ENCODE assay signal across 9 cellular contexts in genomic region chr1:228799929-228800328, GRCh38.
"Had no signal": no experiment of that assay in that cellular context is flagged by ENCODE, and none has a peak within 500 bp of the region (broad histone marks: within the 10 kb centered on the region; RNA-seq: fewer than 3 reads in every experiment).

No MANE protein-coding gene starts in this region.

- DNase-seq: activated B cell treated with CpG ODN at 0.5 μM for 24 hours; activated CD4-positive, alpha-beta T cell treated with anti-CD3 and anti-CD28 coated beads, Interleukin-2, amount 50 U/mL, for 1 hour; brain microvascular endothelial cell; hypothalamus; kidney glomerular epithelial cell; stimulated activated CD4-positive, alpha-beta T cell treated with anti-CD3 and anti-CD28 coated beads, Interleukin-12 subunit alpha, Interleukin-12 subunit beta, amount 100 ng/mL, for 4 hours; stimulated activated naive CD8-positive, alpha-beta T cell treated with anti-CD3 and anti-CD28 coated beads, Interleukin-15, Interleukin-2, amounts not matched to agents 100 U/mL and 50 U/mL, for 24 hours had no signal

- H3K9me3 ChIP-seq: suprapubic skin had no signal

- ATAC-seq: activated naive CD4-positive, alpha-beta T cell treated with anti-CD3 and anti-CD28 coated beads, Interleukin-2, amount 50 U/mL, for 72 hours; stimulated activated naive CD8-positive, alpha-beta T cell treated with anti-CD3 and anti-CD28 coated beads, Interleukin-15, Interleukin-2, amounts not matched to agents 100 U/mL and 50 U/mL, for 24 hours had no signal

- H3K27ac ChIP-seq: brain microvascular endothelial cell, suprapubic skin had no signal

- H3K27me3 ChIP-seq: brain microvascular endothelial cell, suprapubic skin had no signal

- H3K36me3 ChIP-seq: brain microvascular endothelial cell, suprapubic skin had no signal

- H3K4me3 ChIP-seq: suprapubic skin had no signal
